1 cellular context compared by ENCODE assay signal in genomic region chr10:89171263-89171872, GRCh38.
TF ChIP-seq lines count a peak whose summit lies in the region.

No MANE protein-coding gene starts in this region.

TF ChIP-seq in GM23338, 12 proteins besides CTCF, POLR2A, EP300 and RAD21 (continued from another document):
- TF ChIP-seq ZNF462 (CRISPR knock-in tag; IDR thresholded peaks at IDR 0.05) (0 out of 2 replicates have a peak, but pooled peaks have one; percentile 42), EZH2 (IDR thresholded peaks at IDR 0.05; ENCODE audit: low read depth, unreplicated experiment) (no peak), ZNF331 (CRISPR knock-in tag; IDR thresholded peaks at IDR 0.05; ENCODE audit: low read depth) (no peak)
